ENCODE assay signal across 8 cellular contexts in genomic region chr17:32352734-32353133, GRCh38. TPM values are rescaled to one million over a fixed set of nuclear protein-coding genes. Genes with fewer than 3 reads are reported as not detected.
DNase-seq lines count a peak whose midpoint lies in the region; ATAC-seq and TF ChIP-seq lines count a peak whose summit lies in the region.
"Not testable (repeated sequence)": the region's sequence is repeated elsewhere in the genome, so short reads cannot be mapped to it uniquely, and the experiment has no call there.

No MANE protein-coding gene starts in this region.

- not testable (repeated sequence) for H3K27me3 Mint-ChIP-seq in activated naive CD4-positive, alpha-beta T cell treated with anti-CD3 and anti-CD28 coated beads, Interleukin-2, amount 50 U/mL, for 24 hours; nephron (ENCODE audit: low read depth)

- peaks cover 55% of the 10 kb centered on the region for H3K4me1 Mint-ChIP-seq in activated naive CD4-positive, alpha-beta T cell treated with anti-CD3 and anti-CD28 coated beads, Interleukin-2, amount 50 U/mL, for 24 hours
- peaks cover 42% of the 10 kb centered on the region for H3K4me1 Mint-ChIP-seq in nephron
- H3K4me1 Mint-ChIP-seq in stimulated activated effector memory CD8-positive, alpha-beta T cell treated with anti-CD3 and anti-CD28 coated beads, Interleukin-12 subunit alpha, Interleukin-12 subunit beta, amount 100 ng/mL, for 72 hours = peaks cover 36% of the 10 kb centered on the region

- H3K36me3 ChIP-seq in BE2C (peaks cover 33% of the 10 kb centered on the region), SU-DHL-6 (ENCODE audit: low read length) (peaks cover 46% of the 10 kb centered on the region), ectodermal cell (ENCODE audit: control insufficient read depth, insufficient read depth, low read length) (peaks cover 19% of the 10 kb centered on the region)
- not testable (repeated sequence) for H3K36me3 ChIP-seq in hepatocyte (replicated peaks; ENCODE audit: insufficient read depth, low read depth)

- H3K4me3 ChIP-seq in BE2C (ENCODE audit: low read depth, low read length) (peak overlapping the region; percentile 79), HL-60 (replicated peaks; ENCODE audit: insufficient read depth, low read length) (peak overlapping the region; percentile 61), ectodermal cell (ENCODE audit: insufficient read depth, low read depth, low read length) (peak overlapping the region; percentile 75), hepatocyte (peak overlapping the region; percentile 62)
- not testable (repeated sequence) for H3K4me3 ChIP-seq in SU-DHL-6 (ENCODE audit: insufficient read depth, low read length, poor library complexity, severe bottlenecking)

- DNase-seq in BE2C; HL-60 (ENCODE audit: low read depth in 1 of 2, low spot score in 1 of 2); hepatocyte (ENCODE audit: low spot score); stimulated activated effector memory CD8-positive, alpha-beta T cell treated with anti-CD3 and anti-CD28 coated beads, Interleukin-12 subunit alpha, Interleukin-12 subunit beta, amount 100 ng/mL, for 72 hours (ENCODE audit: low spot score in 2 of 2): not testable (repeated sequence)

- H3K4me3 Mint-ChIP-seq in activated naive CD4-positive, alpha-beta T cell treated with anti-CD3 and anti-CD28 coated beads, Interleukin-2, amount 50 U/mL, for 24 hours = peak overlapping the region; percentile 100
- peak overlapping the region; percentile 97 to 100 (median 99) for H3K4me3 Mint-ChIP-seq in nephron
- peak overlapping the region; percentile 97 for H3K4me3 Mint-ChIP-seq in stimulated activated effector memory CD8-positive, alpha-beta T cell treated with anti-CD3 and anti-CD28 coated beads, Interleukin-12 subunit alpha, Interleukin-12 subunit beta, amount 100 ng/mL, for 72 hours

- H3K9me3 Mint-ChIP-seq in activated naive CD4-positive, alpha-beta T cell treated with anti-CD3 and anti-CD28 coated beads, Interleukin-2, amount 50 U/mL, for 24 hours; nephron; stimulated activated effector memory CD8-positive, alpha-beta T cell treated with anti-CD3 and anti-CD28 coated beads, Interleukin-12 subunit alpha, Interleukin-12 subunit beta, amount 100 ng/mL, for 72 hours: not testable (repeated sequence)

- H3K9me3 ChIP-seq in BE2C; SU-DHL-6 (ENCODE audit: insufficient read depth, low read length); ectodermal cell (ENCODE audit: control insufficient read depth, low read length); hepatocyte (ENCODE audit: low read depth): not testable (repeated sequence)

- WGBS in ectodermal cell, 2 experiments = 93% methylated on average over 9 of the region's 9 CpGs
- 91% methylated on average over 9 of the region's 9 CpGs for WGBS in hepatocyte (ENCODE audit: low lambda C conversion rate, missing lambda C conversion rate)

- not testable (repeated sequence) for ATAC-seq in stimulated activated effector memory CD8-positive, alpha-beta T cell treated with anti-CD3 and anti-CD28 coated beads, Interleukin-12 subunit alpha, Interleukin-12 subunit beta, amount 100 ng/mL, for 72 hours

- peaks cover 75% of the 10 kb centered on the region for H3K79me2 ChIP-seq in SU-DHL-6 (ENCODE audit: insufficient read depth, low read length)
- H3K79me2 ChIP-seq in hepatocyte = peaks cover 84% of the 10 kb centered on the region

- not testable (repeated sequence) for H3K27ac ChIP-seq in HL-60 (replicated peaks); SU-DHL-6 (ENCODE audit: low read depth, low read length); ectodermal cell (ENCODE audit: insufficient read depth, low read depth, low read length, poor library complexity, severe bottlenecking); hepatocyte

- not testable (repeated sequence) for H3K27me3 ChIP-seq in BE2C; HL-60 (ENCODE audit: insufficient read depth, poor library complexity, severe bottlenecking); SU-DHL-6 (ENCODE audit: low read length); ectodermal cell (ENCODE audit: control insufficient read depth, insufficient read depth, low read length, poor library complexity, severe bottlenecking); hepatocyte

- H3K36me3 Mint-ChIP-seq in activated naive CD4-positive, alpha-beta T cell treated with anti-CD3 and anti-CD28 coated beads, Interleukin-2, amount 50 U/mL, for 24 hours = peaks cover 16% of the 10 kb centered on the region
- H3K36me3 Mint-ChIP-seq in nephron (ENCODE audit: low read depth) = peaks cover 52% of the 10 kb centered on the region
- peaks cover 81% of the 10 kb centered on the region for H3K36me3 Mint-ChIP-seq in stimulated activated effector memory CD8-positive, alpha-beta T cell treated with anti-CD3 and anti-CD28 coated beads, Interleukin-12 subunit alpha, Interleukin-12 subunit beta, amount 100 ng/mL, for 72 hours

- not testable (repeated sequence) for H2AFZ ChIP-seq in SU-DHL-6 (ENCODE audit: low read depth, low read length, severe bottlenecking); hepatocyte

- not testable (repeated sequence) for TF ChIP-seq CTCF in BE2C (IDR thresholded peaks at IDR 0.05; ENCODE audit: low read depth, low read length); HL-60 (IDR thresholded peaks at IDR 0.05; ENCODE audit: insufficient read depth, low read length); SU-DHL-6 (IDR thresholded peaks at IDR 0.05; ENCODE audit: insufficient read depth, low read length, poor library complexity, severe bottlenecking); hepatocyte (IDR thresholded peaks at IDR 0.05; ENCODE audit: poor library complexity); nephron (IDR thresholded peaks at IDR 0.05; ENCODE audit: unreplicated experiment in 3 of 3)

- H3K4me1 ChIP-seq in BE2C; ectodermal cell (ENCODE audit: control insufficient read depth, insufficient read depth, low read length): not testable (repeated sequence)
- H3K4me1 ChIP-seq in hepatocyte (ENCODE audit: insufficient read depth) = peaks cover 30% of the 10 kb centered on the region

- H3F3A ChIP-seq in SU-DHL-6 (ENCODE audit: insufficient read depth) = peaks cover 20% of the 10 kb centered on the region

- H3K9me2 ChIP-seq in SU-DHL-6 (replicated peaks; ENCODE audit: insufficient read depth, low read length); hepatocyte (replicated peaks; ENCODE audit: insufficient read depth): not testable (repeated sequence)

- H3K9ac ChIP-seq in SU-DHL-6 (ENCODE audit: low read length) = not testable (repeated sequence)

- not testable (repeated sequence) for H3K27ac Mint-ChIP-seq in activated naive CD4-positive, alpha-beta T cell treated with anti-CD3 and anti-CD28 coated beads, Interleukin-2, amount 50 U/mL, for 24 hours; nephron
- H3K27ac Mint-ChIP-seq in stimulated activated effector memory CD8-positive, alpha-beta T cell treated with anti-CD3 and anti-CD28 coated beads, Interleukin-12 subunit alpha, Interleukin-12 subunit beta, amount 100 ng/mL, for 72 hours = peak overlapping the region; percentile 100

- H4K20me1 ChIP-seq in SU-DHL-6 (ENCODE audit: low read depth, low read length) = peaks cover 50% of the 10 kb centered on the region
- peaks cover 69% of the 10 kb centered on the region for H4K20me1 ChIP-seq in hepatocyte (ENCODE audit: insufficient read depth, poor library complexity, severe bottlenecking)

- peak overlapping the region; percentile 96 for H3K4me2 ChIP-seq in SU-DHL-6 (ENCODE audit: low read depth, low read length, poor library complexity, severe bottlenecking)
- peak overlapping the region; percentile 89 for H3K4me2 ChIP-seq in hepatocyte

RNA-seq across cellular contexts. Expression of gene ZNF207, which starts 2.8 kb away (rescaled TPM):
- 97.1 TPM for polyA plus RNA-seq in BE2C (2012; ENCODE audit: insufficient read depth, insufficient read length, low read depth)
- 291 TPM for polyA plus RNA-seq in ectodermal cell (2013, experiment 1 of 4)
- 274 TPM for polyA plus RNA-seq in ectodermal cell (2013, experiment 2 of 4)
- polyA plus RNA-seq in ectodermal cell (2013, experiment 3 of 4) = 225 TPM
- 270 TPM for polyA plus RNA-seq in ectodermal cell (2013, experiment 4 of 4)
- total RNA-seq in hepatocyte = 138 and 161 TPM in 2 replicates
- 137 and 138 TPM in 2 replicates for polyA plus RNA-seq in hepatocyte

RNA-seq across cellular contexts. Expression of gene C17orf75, which starts 10.8 kb away (rescaled TPM):
- polyA plus RNA-seq in BE2C (2012; ENCODE audit: insufficient read depth, insufficient read length, low read depth) = 16.4 TPM
- polyA plus RNA-seq in ectodermal cell (2013, experiment 1 of 4) = 60.5 TPM
- 69.4 TPM for polyA plus RNA-seq in ectodermal cell (2013, experiment 2 of 4)
- polyA plus RNA-seq in ectodermal cell (2013, experiment 3 of 4) = 50.9 TPM
- 56.6 TPM for polyA plus RNA-seq in ectodermal cell (2013, experiment 4 of 4)
- 20.1 and 25.7 TPM in 2 replicates for total RNA-seq in hepatocyte
- 13.5 and 16.0 TPM in 2 replicates for polyA plus RNA-seq in hepatocyte
